In genomic region chr14:51094901-51095853, GRCh38 we compare ENCODE assay signal across 8 cellular contexts. TPM values are rescaled to one million over a fixed set of nuclear protein-coding genes. Genes with fewer than 3 reads are reported as not detected.
DNase-seq lines count a peak whose midpoint lies in the region; ATAC-seq and TF ChIP-seq lines count a peak whose summit lies in the region.

TSS of gene TRIM9 (minus strand) at chr14:51095105. CDS start at chr14:51094939, 166 bp downstream.

- H3K36me3 ChIP-seq in BLaER1 treated with 17β-estradiol and CSF1 and Interleukin-3, amounts not matched to agents 10 nM and 100 nM, result no peaks in the 10 kb centered on the region
- no peaks in the 10 kb centered on the region for H3K36me3 ChIP-seq in right lobe of liver

- H3K36me3 Mint-ChIP-seq in activated CD4-positive, alpha-beta memory T cell treated with anti-CD3 and anti-CD28 coated beads, Interleukin-2, amount 10 ng/mL, durations not matched to agents 7 days and 5 days (ENCODE audit: low read depth), result no peaks in the 10 kb centered on the region

- DNase-seq in NCI-H774 (lab: John Stamatoyannopoulos, UW) (peak; percentile 94), ecto neural progenitor cell (ENCODE audit: low spot score) (peak; percentile 97), right lobe of liver (peak; percentile 91 to 96 (median 93))
- peak; percentile 90 for DNase-seq in activated CD4-positive, alpha-beta memory T cell treated with anti-CD3 and anti-CD28 coated beads, Interleukin-2, amount 10 ng/mL, durations not matched to agents 7 days and 5 days
- peak; percentile 92 for DNase-seq in stimulated activated CD4-positive, alpha-beta T cell treated with anti-CD3 and anti-CD28 coated beads, Interleukin-4, amount 100 ng/mL, for 1 hour

- peak within 1 kb of the TSS; percentile 64 to 80 (median 70) for H3K4me3 ChIP-seq in BLaER1 treated with 17β-estradiol and CSF1 and Interleukin-3, amounts not matched to agents 10 nM and 100 nM
- peak within 1 kb of the TSS; percentile 40 to 61 (median 48) for H3K4me3 ChIP-seq in right lobe of liver

- H3K4me2 ChIP-seq in BLaER1 treated with 17β-estradiol and CSF1 and Interleukin-3, amounts not matched to agents 10 nM and 100 nM, result peak within 1 kb of the TSS; percentile 92 to 100 (median 99)

- CTCF ChIA-PET in activated CD4-positive, alpha-beta memory T cell treated with anti-CD3 and anti-CD28 coated beads, Interleukin-2, amount 10 ng/mL, durations not matched to agents 7 days and 5 days (lab: Charles Lee), result interaction anchor here (1.1 to 1.4 kb wide), 4 partner anchors 11 to 685 kb away, joined by 3 to 5 read pairs (median 3); no protein-coding TSS in a partner anchor

- POLR2A ChIA-PET in activated CD4-positive, alpha-beta memory T cell treated with anti-CD3 and anti-CD28 coated beads, Interleukin-2, amount 10 ng/mL, durations not matched to agents 7 days and 5 days (lab: Charles Lee), result interaction anchor here (1.0 to 1.5 kb wide), 4 partner anchors 11 to 765 kb away, joined by 3 read pairs; partner anchors contain the start of genes FRMD6 and GNG2

- 6% methylated on average over 7 of the region's 83 CpGs for WGBS in right lobe of liver (ENCODE audit: insufficient coverage, low coverage, low lambda C conversion rate, missing lambda C conversion rate)

- no peak within 1 kb of the TSS for H3K27ac Mint-ChIP-seq in activated CD4-positive, alpha-beta memory T cell treated with anti-CD3 and anti-CD28 coated beads, Interleukin-2, amount 10 ng/mL, durations not matched to agents 7 days and 5 days

- no peak for TF ChIP-seq CTCF in right lobe of liver (IDR thresholded peaks at IDR 0.05)

- H3K27me3 Mint-ChIP-seq in activated CD4-positive, alpha-beta memory T cell treated with anti-CD3 and anti-CD28 coated beads, Interleukin-2, amount 10 ng/mL, durations not matched to agents 7 days and 5 days, result peaks cover 58% of the 10 kb centered on the region

- peak within 1 kb of the TSS; percentile 89 for H3K4me3 Mint-ChIP-seq in activated CD4-positive, alpha-beta memory T cell treated with anti-CD3 and anti-CD28 coated beads, Interleukin-2, amount 10 ng/mL, durations not matched to agents 7 days and 5 days

- intact Hi-C loops in right lobe of liver (cut with DNase I), result no loop called here

- peaks cover 23% of the 10 kb centered on the region for H3K4me1 Mint-ChIP-seq in activated CD4-positive, alpha-beta memory T cell treated with anti-CD3 and anti-CD28 coated beads, Interleukin-2, amount 10 ng/mL, durations not matched to agents 7 days and 5 days

- H3K4me1 ChIP-seq in BLaER1 treated with 17β-estradiol and CSF1 and Interleukin-3, amounts not matched to agents 10 nM and 100 nM, result peaks cover 12 to 29% (median 22%) of the 10 kb centered on the region in 10 experiments
- H3K4me1 ChIP-seq in right lobe of liver, result peaks cover 0 to 19% (median 2%) of the 10 kb centered on the region in 4 donors

- TF ChIP-seq POLR2A in right lobe of liver (IDR thresholded peaks at IDR 0.05), result no peak

- H3K27ac ChIP-seq in BLaER1 treated with 17β-estradiol and CSF1 and Interleukin-3, amounts not matched to agents 10 nM and 100 nM, result peak within 1 kb of the TSS in 9 of 11 experiments; percentile 51 to 80 (median 75); a peak in 18 of 22 replicates
- peak within 1 kb of the TSS in 1 of 3 donors; percentile 11 for H3K27ac ChIP-seq in right lobe of liver

- peaks cover 17 to 28% (median 22%) of the 10 kb centered on the region in 11 experiments for H3K27me3 ChIP-seq in BLaER1 treated with 17β-estradiol and CSF1 and Interleukin-3, amounts not matched to agents 10 nM and 100 nM
- peaks cover 0 to 20% of the 10 kb centered on the region in 2 donors for H3K27me3 ChIP-seq in right lobe of liver

- H3K9me3 Mint-ChIP-seq in activated CD4-positive, alpha-beta memory T cell treated with anti-CD3 and anti-CD28 coated beads, Interleukin-2, amount 10 ng/mL, durations not matched to agents 7 days and 5 days, result no peaks in the 10 kb centered on the region

- ATAC-seq in GM19455 (IDR thresholded peaks at IDR 0.05; ENCODE audit: unreplicated experiment), result peak; percentile 99
- peak; percentile 92 for ATAC-seq in HG03575 (IDR thresholded peaks at IDR 0.05; ENCODE audit: extremely low read depth, insufficient number of reproducible peaks, low FRiP score, unreplicated experiment)
- peak; percentile 95 to 98 (median 97) for ATAC-seq in right lobe of liver

- H4K20me1 ChIP-seq in BLaER1 treated with 17β-estradiol and CSF1 and Interleukin-3, amounts not matched to agents 10 nM and 100 nM, result peaks cover 0 to 8% (median 0%) of the 10 kb centered on the region in 11 experiments; a peak in 1 of 22 replicates

- H3K9ac ChIP-seq in BLaER1 treated with 17β-estradiol and CSF1 and Interleukin-3, amounts not matched to agents 10 nM and 100 nM, result peak within 1 kb of the TSS; percentile 47 to 84 (median 77); a peak in 20 of 22 replicates

- no peaks in the 10 kb centered on the region; a peak in 1 of 22 replicates for H3K9me3 ChIP-seq in BLaER1 treated with 17β-estradiol and CSF1 and Interleukin-3, amounts not matched to agents 10 nM and 100 nM (replicated peaks in 1 of 11)
- H3K9me3 ChIP-seq in right lobe of liver, result no peaks in the 10 kb centered on the region

RNA-seq across cellular contexts. Expression of gene TRIM9, which starts in this region (rescaled TPM):
- under 1 TPM; 0.20 to 0.23 TPM for total RNA-seq in activated CD4-positive, alpha-beta memory T cell treated with anti-CD3 and anti-CD28 coated beads, Interleukin-2, amount 10 ng/mL, durations not matched to agents 7 days and 5 days
- total RNA-seq in right lobe of liver, result 1 to 10 TPM in 1 of 6 experiments, under 1 TPM in 5; 0.07 to 1.9 (median 0.32) TPM

Comparison
In these comparisons a context has a peak if more than half of its experiments do, and no peak if none do; other contexts are left out.
1. Peak in DNase-seq in activated CD4-positive, alpha-beta memory T cell treated with anti-CD3 and anti-CD28 coated beads, Interleukin-2, amount 10 ng/mL, durations not matched to agents 7 days and 5 days; RNA of the gene not detected or under 1 TPM.